ENCODE assay signal across 1 cellular context in the genomic region with DNA sequence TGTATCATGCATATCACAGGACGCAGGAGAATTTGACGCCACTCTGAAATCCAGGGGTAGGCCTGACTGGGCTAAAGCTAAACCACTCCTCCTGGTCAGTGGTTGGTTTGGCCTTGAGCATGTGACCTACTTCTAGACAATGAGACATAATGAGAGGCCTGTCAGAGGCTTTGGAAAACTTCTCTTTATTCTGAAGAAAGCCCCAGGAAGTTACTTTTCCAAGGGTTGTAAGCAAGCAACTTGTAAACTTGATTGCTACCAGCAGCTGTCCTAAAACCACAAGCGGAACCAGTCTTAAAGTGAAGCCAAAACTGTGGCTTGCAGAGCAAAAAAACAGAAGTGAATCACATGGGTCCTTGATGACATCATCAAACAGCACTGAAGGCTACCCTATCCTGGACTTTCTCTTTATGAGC.
A peak's percentile ranks its signal among the peaks of the same experiment; 100 is the strongest.
TF ChIP-seq lines count a peak whose summit lies in the region.

No MANE protein-coding gene starts in this region.

TF ChIP-seq in K562, 482 proteins besides CTCF, POLR2A, EP300 and RAD21 (continued from another document):
- TF ChIP-seq, protein P1, sequence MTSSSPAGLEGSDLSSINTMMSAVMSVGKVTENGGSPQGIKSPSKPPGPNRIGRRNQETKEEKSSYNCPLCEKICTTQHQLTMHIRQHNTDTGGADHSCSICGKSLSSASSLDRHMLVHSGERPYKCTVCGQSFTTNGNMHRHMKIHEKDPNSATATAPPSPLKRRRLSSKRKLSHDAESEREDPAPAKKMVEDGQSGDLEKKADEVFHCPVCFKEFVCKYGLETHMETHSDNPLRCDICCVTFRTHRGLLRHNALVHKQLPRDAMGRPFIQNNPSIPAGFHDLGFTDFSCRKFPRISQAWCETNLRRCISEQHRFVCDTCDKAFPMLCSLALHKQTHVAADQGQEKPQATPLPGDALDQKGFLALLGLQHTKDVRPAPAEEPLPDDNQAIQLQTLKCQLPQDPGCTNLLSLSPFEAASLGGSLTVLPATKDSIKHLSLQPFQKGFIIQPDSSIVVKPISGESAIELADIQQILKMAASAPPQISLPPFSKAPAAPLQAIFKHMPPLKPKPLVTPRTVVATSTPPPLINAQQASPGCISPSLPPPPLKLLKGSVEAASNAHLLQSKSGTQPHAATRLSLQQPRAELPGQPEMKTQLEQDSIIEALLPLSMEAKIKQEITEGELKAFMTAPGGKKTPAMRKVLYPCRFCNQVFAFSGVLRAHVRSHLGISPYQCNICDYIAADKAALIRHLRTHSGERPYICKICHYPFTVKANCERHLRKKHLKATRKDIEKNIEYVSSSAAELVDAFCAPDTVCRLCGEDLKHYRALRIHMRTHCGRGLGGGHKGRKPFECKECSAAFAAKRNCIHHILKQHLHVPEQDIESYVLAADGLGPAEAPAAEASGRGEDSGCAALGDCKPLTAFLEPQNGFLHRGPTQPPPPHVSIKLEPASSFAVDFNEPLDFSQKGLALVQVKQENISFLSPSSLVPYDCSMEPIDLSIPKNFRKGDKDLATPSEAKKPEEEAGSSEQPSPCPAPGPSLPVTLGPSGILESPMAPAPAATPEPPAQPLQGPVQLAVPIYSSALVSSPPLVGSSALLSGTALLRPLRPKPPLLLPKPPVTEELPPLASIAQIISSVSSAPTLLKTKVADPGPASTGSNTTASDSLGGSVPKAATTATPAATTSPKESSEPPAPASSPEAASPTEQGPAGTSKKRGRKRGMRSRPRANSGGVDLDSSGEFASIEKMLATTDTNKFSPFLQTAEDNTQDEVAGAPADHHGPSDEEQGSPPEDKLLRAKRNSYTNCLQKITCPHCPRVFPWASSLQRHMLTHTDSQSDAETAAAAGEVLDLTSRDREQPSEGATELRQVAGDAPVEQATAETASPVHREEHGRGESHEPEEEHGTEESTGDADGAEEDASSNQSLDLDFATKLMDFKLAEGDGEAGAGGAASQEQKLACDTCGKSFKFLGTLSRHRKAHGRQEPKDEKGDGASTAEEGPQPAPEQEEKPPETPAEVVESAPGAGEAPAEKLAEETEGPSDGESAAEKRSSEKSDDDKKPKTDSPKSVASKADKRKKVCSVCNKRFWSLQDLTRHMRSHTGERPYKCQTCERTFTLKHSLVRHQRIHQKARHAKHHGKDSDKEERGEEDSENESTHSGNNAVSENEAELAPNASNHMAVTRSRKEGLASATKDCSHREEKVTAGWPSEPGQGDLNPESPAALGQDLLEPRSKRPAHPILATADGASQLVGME (CRISPR knock-in tag; IDR thresholded peaks at IDR 0.05) = no peak
- TF ChIP-seq JUND (IDR thresholded peaks at IDR 0.05; ENCODE audit: borderline replicate concordance, low read depth, low read length) (no peak), JUND (tag; IDR thresholded peaks at IDR 0.05; ENCODE audit: borderline replicate concordance, low read depth, low read length) (peak; percentile 30; the same call in 1 of the 3 replicates)
